1 cellular context compared by ENCODE assay signal in the genomic region with DNA sequence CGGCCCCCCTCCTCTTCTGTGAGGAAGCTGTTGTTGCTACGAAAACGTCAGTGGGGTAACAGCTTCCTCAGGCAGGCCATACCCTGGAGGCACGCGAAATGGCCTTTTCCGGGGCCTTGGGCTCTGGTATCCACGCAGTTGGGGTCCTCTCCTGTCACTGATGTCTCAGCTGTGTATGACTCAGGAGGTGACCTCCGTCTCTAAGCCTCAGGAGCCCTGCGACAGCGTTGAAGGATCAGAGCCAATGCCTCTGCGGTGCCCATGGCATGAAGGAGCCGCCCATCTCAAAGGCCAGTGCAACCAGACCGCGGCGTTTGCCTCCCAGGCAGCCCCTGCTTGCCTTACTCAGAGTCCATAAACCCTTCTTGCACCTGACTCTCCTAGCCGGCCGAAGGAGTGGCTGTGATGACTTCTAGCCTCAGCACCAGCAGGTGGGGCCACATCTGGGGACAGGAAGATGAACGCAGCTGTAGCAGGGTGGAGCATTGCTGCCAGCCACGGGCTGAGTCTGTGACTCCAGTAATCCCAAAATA.
A peak's percentile ranks its signal among the peaks of the same experiment; 100 is the strongest.
TF ChIP-seq lines count a peak whose summit lies in the region.

No MANE protein-coding gene starts in this region.

TF ChIP-seq in H1, 55 proteins besides CTCF, POLR2A, EP300 and RAD21:
- TF ChIP-seq BACH1 (IDR thresholded peaks at IDR 0.05; ENCODE audit: low read length): no peak
- TF ChIP-seq POU5F1 (IDR thresholded peaks at IDR 0.05; ENCODE audit: low read depth, low read length): no peak
- peak; percentile 1 to 58; a peak in 1 of 4 replicates for TF ChIP-seq SIN3A (conservative IDR thresholded peaks at IDR 0.05 in 1 of 2, IDR thresholded peaks at IDR 0.05 in 1 of 2; ENCODE audit: low read depth in 1 of 2, low read length in 2 of 2)
- peak; percentile 43 for TF ChIP-seq ASH2L (IDR thresholded peaks at IDR 0.05; ENCODE audit: low read length)
- TF ChIP-seq SAP30 (IDR thresholded peaks at IDR 0.05; ENCODE audit: insufficient read depth, insufficient replicate concordance, low read length): peak; percentile 61
- 0 out of 2 replicates have a peak, but pooled peaks have one; percentile 15 for TF ChIP-seq TAF1 (IDR thresholded peaks at IDR 0.05; ENCODE audit: low read depth, low read length)
- 0 out of 2 replicates have a peak, but pooled peaks have one; percentile 19 for TF ChIP-seq CREB1 (IDR thresholded peaks at IDR 0.05)
